ENCODE assay signal across 8 cellular contexts in the genomic region with DNA sequence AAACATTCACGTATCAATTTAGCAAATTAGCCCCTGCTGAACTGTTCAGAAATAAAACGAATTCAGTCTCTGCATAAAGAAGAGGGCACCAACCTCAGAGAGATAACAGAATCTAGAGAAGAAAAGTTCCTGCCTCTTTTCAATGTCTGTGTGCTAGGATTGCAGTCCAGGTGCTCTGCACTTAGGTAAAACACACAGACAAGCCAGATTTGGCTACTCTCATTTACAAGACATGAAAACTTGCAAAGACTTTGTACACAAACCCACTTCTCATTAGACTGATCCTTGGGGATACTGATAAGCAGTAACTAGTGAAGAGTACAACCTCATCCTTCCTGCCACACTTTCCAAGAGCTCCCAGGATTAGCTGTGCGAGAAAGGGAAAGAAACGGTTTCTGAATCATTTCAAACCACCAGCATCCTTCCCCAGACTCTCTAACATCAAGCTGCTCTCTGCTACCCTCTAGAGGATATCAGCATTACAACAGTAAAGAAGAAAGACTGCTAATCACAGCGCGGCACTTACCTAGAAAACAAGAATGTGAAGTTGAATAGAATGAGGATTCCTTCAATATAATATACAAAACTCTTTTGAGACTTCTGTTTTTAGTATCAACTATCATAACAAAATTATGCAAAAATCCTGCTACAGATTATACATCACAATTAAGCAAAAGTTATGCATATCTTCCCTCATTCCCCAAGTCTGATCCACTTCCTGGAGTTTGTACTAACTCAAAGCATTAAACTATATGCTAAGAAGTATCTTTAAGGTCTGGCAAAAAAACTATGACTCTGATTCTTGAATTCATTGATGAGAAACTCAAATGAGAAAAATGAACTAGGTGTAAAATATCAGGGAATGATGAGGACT.
DNase-seq lines count a peak whose midpoint lies in the region; TF ChIP-seq lines count a peak whose summit lies in the region.

No MANE protein-coding gene starts in this region.

- no peaks in the 10 kb centered on the region for H3K9me3 ChIP-seq in neural progenitor cell (ENCODE audit: low read depth)

- H4K20me1 ChIP-seq in neural progenitor cell (ENCODE audit: low read depth) = no peaks in the 10 kb centered on the region

- H3K9ac ChIP-seq in neural progenitor cell = no peak overlapping the region

- TF ChIP-seq CTCF in AG09319 (IDR thresholded peaks at IDR 0.05; ENCODE audit: low read depth, low read length) (peak; percentile 79), GM12874 (IDR thresholded peaks at IDR 0.05; ENCODE audit: insufficient read depth, low read depth, low read length) (peak; percentile 64), LNCAP (IDR thresholded peaks at IDR 0.05) (peak; percentile 87), fibroblast of pulmonary artery (IDR thresholded peaks at IDR 0.05; ENCODE audit: low read length, missing control alignments) (peak; percentile 90), neural progenitor cell (IDR thresholded peaks at IDR 0.05) (peak; percentile 84)

- H3K9me3 Mint-ChIP-seq in neural progenitor cell = peaks cover under 1% of the 10 kb centered on the region

- POLR2A ChIA-PET in HEK293T (lab: Yijun Ruan, JAX) = no interaction called here

- H3K4me3 ChIP-seq in fibroblast of pulmonary artery (replicated peaks; ENCODE audit: low read depth, low read length) (no peak overlapping the region), neural progenitor cell (no peak overlapping the region)

- CTCF ChIA-PET in HEK293T (lab: Yijun Ruan, JAX) = interaction anchor here (0.6 to 1.4 kb wide), 7 partner anchors 9 to 1199 kb away, joined by 3 to 5 read pairs (median 4); no protein-coding TSS in a partner anchor

- H3K27ac ChIP-seq in neural progenitor cell = no peak overlapping the region

- peak overlapping the region; percentile 54 for H3K27ac Mint-ChIP-seq in neural progenitor cell

- H3K4me1 ChIP-seq in neural progenitor cell = peaks cover 21% of the 10 kb centered on the region

- DNase-seq in AG09319 (ENCODE audit: extremely low read depth, low read depth) = peak; percentile 42
- DNase-seq in HEK293T (ENCODE audit: extremely low spot score) = peak; percentile 70
- peak; percentile 55 for DNase-seq in SKM-1 treated with dmso at 0.1 percent for 144 hours (lab: John Stamatoyannopoulos, UW; ENCODE audit: unreplicated experiment)
- peak; percentile 73 for DNase-seq in fibroblast of pulmonary artery (ENCODE audit: low read depth)
- peak; percentile 85 for DNase-seq in neural progenitor cell (ENCODE audit: low spot score)
- DNase-seq in NCI-H128 (lab: John Stamatoyannopoulos, UW; ENCODE audit: unreplicated experiment) = no peak

- no peak overlapping the region for H3K4me2 ChIP-seq in neural progenitor cell

- H2AFZ ChIP-seq in neural progenitor cell (replicated peaks) = peak overlapping the region; percentile 65

- no peaks in the 10 kb centered on the region for H3K27me3 Mint-ChIP-seq in neural progenitor cell (ENCODE audit: insufficient read depth, low read depth)

- H3K4me1 Mint-ChIP-seq in neural progenitor cell = peaks cover 41% of the 10 kb centered on the region

- H3K36me3 Mint-ChIP-seq in neural progenitor cell = no peaks in the 10 kb centered on the region

- peaks cover 13% of the 10 kb centered on the region for H3F3A ChIP-seq in neural progenitor cell (ENCODE audit: low read depth)

- H3K36me3 ChIP-seq in neural progenitor cell = no peaks in the 10 kb centered on the region

- H3K27me3 ChIP-seq in neural progenitor cell = no peaks in the 10 kb centered on the region

- H3K4me3 Mint-ChIP-seq in neural progenitor cell = no peak overlapping the region

- peaks cover 9% of the 10 kb centered on the region for H3K79me2 ChIP-seq in neural progenitor cell (ENCODE audit: low read depth)

TF ChIP-seq in HEK293T, 16 proteins besides CTCF, POLR2A, EP300 and RAD21:
- no peak for TF ChIP-seq BHLHE40 (IDR thresholded peaks at IDR 0.05; ENCODE audit: borderline replicate concordance)
- TF ChIP-seq L3MBTL2 (conservative IDR thresholded peaks at IDR 0.05) = no peak
- TF ChIP-seq TARDBP (IDR thresholded peaks at IDR 0.05) = no peak
